ENCODE assay signal across 1 cellular context in the genomic region with DNA sequence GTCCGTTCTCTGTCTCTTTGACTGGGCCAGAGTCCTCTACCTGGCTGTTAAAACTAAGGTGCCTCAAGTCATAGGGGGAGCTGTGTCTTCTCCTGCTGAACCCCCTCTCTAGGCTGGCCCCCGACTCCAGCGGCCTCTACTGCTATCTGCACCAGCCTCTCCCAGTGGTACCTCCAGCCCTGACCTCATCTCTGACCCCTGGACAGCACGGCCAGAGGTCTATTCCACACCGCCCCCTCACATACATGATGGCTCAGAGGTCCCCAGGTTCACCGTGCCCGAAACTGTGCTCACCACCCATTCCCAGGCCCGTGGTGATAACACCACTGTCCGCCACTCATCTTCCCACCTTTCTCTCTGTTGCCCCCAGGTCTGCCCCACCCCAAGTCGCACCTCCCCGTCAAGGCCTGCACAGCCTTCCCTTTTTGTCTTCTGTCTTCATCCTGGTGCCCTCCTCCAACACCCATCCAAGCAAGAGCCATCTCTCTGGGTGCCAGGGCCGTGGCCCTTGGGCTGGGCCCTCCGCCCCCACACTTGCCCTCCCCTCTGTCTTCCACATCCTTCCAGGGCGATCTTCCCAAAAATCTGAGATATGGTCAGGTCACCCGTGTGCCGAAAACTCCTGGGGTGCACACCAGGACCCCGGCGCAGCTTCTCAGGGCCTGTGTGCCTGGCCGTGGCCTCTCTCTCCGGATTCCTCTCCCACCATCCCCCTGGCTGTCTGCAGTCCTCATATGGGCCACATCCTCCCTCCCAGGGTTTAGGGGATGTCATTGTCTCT.
TF ChIP-seq lines count a peak whose summit lies in the region.

No MANE protein-coding gene starts in this region.

TF ChIP-seq in SK-N-SH treated with all-trans-retinoic acid at 6 μM for 48 hours, 23 proteins besides CTCF, POLR2A, EP300 and RAD21 (continued from another document):
- TF ChIP-seq, protein P1, sequence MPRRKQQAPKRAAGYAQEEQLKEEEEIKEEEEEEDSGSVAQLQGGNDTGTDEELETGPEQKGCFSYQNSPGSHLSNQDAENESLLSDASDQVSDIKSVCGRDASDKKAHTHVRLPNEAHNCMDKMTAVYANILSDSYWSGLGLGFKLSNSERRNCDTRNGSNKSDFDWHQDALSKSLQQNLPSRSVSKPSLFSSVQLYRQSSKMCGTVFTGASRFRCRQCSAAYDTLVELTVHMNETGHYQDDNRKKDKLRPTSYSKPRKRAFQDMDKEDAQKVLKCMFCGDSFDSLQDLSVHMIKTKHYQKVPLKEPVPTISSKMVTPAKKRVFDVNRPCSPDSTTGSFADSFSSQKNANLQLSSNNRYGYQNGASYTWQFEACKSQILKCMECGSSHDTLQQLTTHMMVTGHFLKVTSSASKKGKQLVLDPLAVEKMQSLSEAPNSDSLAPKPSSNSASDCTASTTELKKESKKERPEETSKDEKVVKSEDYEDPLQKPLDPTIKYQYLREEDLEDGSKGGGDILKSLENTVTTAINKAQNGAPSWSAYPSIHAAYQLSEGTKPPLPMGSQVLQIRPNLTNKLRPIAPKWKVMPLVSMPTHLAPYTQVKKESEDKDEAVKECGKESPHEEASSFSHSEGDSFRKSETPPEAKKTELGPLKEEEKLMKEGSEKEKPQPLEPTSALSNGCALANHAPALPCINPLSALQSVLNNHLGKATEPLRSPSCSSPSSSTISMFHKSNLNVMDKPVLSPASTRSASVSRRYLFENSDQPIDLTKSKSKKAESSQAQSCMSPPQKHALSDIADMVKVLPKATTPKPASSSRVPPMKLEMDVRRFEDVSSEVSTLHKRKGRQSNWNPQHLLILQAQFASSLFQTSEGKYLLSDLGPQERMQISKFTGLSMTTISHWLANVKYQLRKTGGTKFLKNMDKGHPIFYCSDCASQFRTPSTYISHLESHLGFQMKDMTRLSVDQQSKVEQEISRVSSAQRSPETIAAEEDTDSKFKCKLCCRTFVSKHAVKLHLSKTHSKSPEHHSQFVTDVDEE (CRISPR knock-in tag; IDR thresholded peaks at IDR 0.05), result no peak
- TF ChIP-seq, protein P2, sequence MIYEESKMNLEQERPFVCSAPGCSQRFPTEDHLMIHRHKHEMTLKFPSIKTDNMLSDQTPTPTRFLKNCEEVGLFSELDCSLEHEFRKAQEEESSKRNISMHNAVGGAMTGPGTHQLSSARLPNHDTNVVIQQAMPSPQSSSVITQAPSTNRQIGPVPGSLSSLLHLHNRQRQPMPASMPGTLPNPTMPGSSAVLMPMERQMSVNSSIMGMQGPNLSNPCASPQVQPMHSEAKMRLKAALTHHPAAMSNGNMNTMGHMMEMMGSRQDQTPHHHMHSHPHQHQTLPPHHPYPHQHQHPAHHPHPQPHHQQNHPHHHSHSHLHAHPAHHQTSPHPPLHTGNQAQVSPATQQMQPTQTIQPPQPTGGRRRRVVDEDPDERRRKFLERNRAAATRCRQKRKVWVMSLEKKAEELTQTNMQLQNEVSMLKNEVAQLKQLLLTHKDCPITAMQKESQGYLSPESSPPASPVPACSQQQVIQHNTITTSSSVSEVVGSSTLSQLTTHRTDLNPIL (CRISPR knock-in tag; IDR thresholded peaks at IDR 0.05; ENCODE audit: low read depth), result no peak
- TF ChIP-seq GLIS3 (CRISPR knock-in tag; IDR thresholded peaks at IDR 0.05) (no peak), ESRRG (CRISPR knock-in tag; IDR thresholded peaks at IDR 0.05) (no peak)
- TF ChIP-seq, protein P3, sequence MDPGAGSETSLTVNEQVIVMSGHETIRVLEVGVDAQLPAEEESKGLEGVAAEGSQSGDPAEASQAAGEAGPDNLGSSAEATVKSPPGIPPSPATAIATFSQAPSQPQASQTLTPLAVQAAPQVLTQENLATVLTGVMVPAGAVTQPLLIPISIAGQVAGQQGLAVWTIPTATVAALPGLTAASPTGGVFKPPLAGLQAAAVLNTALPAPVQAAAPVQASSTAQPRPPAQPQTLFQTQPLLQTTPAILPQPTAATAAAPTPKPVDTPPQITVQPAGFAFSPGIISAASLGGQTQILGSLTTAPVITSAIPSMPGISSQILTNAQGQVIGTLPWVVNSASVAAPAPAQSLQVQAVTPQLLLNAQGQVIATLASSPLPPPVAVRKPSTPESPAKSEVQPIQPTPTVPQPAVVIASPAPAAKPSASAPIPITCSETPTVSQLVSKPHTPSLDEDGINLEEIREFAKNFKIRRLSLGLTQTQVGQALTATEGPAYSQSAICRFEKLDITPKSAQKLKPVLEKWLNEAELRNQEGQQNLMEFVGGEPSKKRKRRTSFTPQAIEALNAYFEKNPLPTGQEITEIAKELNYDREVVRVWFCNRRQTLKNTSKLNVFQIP (CRISPR knock-in tag; IDR thresholded peaks at IDR 0.05; ENCODE audit: borderline replicate concordance, low read depth), result no peak
